ENCODE assay signal across 9 cellular contexts in the genomic region with DNA sequence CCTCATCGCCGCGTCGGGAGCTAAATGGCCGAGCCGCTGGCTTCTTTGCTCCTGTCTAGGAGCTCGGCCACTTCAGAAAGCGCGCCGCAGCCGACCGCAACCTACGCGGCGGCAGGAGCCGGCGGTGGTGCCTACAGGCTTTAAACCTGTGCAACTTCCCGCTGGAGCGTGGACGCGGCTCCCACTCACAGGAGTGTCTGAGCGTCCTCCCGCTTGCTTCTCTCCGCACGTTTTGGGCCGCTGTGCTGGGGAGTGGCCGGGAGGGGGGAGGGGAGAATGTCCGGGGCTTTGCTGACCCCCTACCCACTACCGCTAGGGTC. TPM values are rescaled to one million over a fixed set of nuclear protein-coding genes. Genes with fewer than 3 reads are reported as not detected.
DNase-seq lines count a peak whose midpoint lies in the region; ATAC-seq and FAIRE-seq lines count a peak whose summit lies in the region.
"Had no signal": no experiment of that assay in that cellular context is flagged by ENCODE, and none has a peak within 500 bp of the region (broad histone marks: within the 10 kb centered on the region; RNA-seq: fewer than 3 reads in every experiment).

No MANE protein-coding gene starts in this region.

- ATAC-seq in effector memory CD8-positive, alpha-beta T cell (replicated peaks) = peak; percentile 18
- ATAC-seq in naive thymus-derived CD8-positive, alpha-beta T cell = peak; percentile 13 to 21
- ATAC-seq: left colon had no signal

- peaks cover 23 to 42% of the 10 kb centered on the region in 2 donors for H3K27me3 Mint-ChIP-seq in effector memory CD8-positive, alpha-beta T cell
- H3K27me3 Mint-ChIP-seq in naive thymus-derived CD8-positive, alpha-beta T cell = peaks cover 14 to 58% (median 30%) of the 10 kb centered on the region in 5 donors

- POLR2A ChIA-PET in naive thymus-derived CD8-positive, alpha-beta T cell (lab: Charles Lee) = no interaction called here

- FAIRE-seq in RCC 7860 (lab: Jason Lieb, UNC) = no peak

- H3K4me3 Mint-ChIP-seq in effector memory CD8-positive, alpha-beta T cell = peak overlapping the region; percentile 61 to 73
- H3K4me3 Mint-ChIP-seq in naive thymus-derived CD8-positive, alpha-beta T cell = peak overlapping the region in 9 of 10 donors; percentile 32 to 73 (median 60)

- peaks cover 0 to 7% of the 10 kb centered on the region in 2 donors for H3K4me1 Mint-ChIP-seq in effector memory CD8-positive, alpha-beta T cell (ENCODE audit: low read depth in 2 of 2)
- peaks cover 0 to 2% (median under 1%) of the 10 kb centered on the region in 4 donors for H3K4me1 Mint-ChIP-seq in naive thymus-derived CD8-positive, alpha-beta T cell

- no peaks in the 10 kb centered on the region for H3K9me3 Mint-ChIP-seq in effector memory CD8-positive, alpha-beta T cell
- H3K9me3 Mint-ChIP-seq in naive thymus-derived CD8-positive, alpha-beta T cell = no peaks in the 10 kb centered on the region

- H3K36me3 Mint-ChIP-seq in effector memory CD8-positive, alpha-beta T cell (ENCODE audit: insufficient read depth) = no peaks in the 10 kb centered on the region
- H3K36me3 Mint-ChIP-seq in naive thymus-derived CD8-positive, alpha-beta T cell = peaks cover 0 to 5% (median 0%) of the 10 kb centered on the region in 3 donors

- no peak overlapping the region for H3K27ac Mint-ChIP-seq in effector memory CD8-positive, alpha-beta T cell
- H3K27ac Mint-ChIP-seq in naive thymus-derived CD8-positive, alpha-beta T cell = no peak overlapping the region

- DNase-seq in stimulated activated CD4-positive, alpha-beta T cell treated with anti-CD3 and anti-CD28 coated beads, Interleukin-4, amount 100 ng/mL, for 1 hour = peak; percentile 7
- no peak for DNase-seq in stimulated activated CD4-positive, alpha-beta T cell treated with anti-CD3 and anti-CD28 coated beads, Interleukin-4, amount 100 ng/mL, for 24 hours
- DNase-seq in effector memory CD8-positive, alpha-beta T cell = no peak
- no peak for DNase-seq in naive thymus-derived CD8-positive, alpha-beta T cell
- no peak for DNase-seq in RCC 7860 (ENCODE audit: low spot score)
- DNase-seq in activated CD8-positive, alpha-beta memory T cell treated with anti-CD3 and anti-CD28 coated beads, Interleukin-2, amount 50 U/mL, for 4 hours = no peak
- DNase-seq in putamen (ENCODE audit: low spot score) = no peak
- DNase-seq in HuH-7.5 (ENCODE audit: low spot score) = no peak

RNA-seq across cellular contexts. Expression of a gene that starts 1.0 kb away (rescaled TPM):
- total RNA-seq in naive thymus-derived CD8-positive, alpha-beta T cell = under 1 TPM; 0.52 to 0.81 TPM
- polyA plus RNA-seq in naive thymus-derived CD8-positive, alpha-beta T cell = 1 to 10 TPM in 1 of 3 donors, under 1 TPM in 2; 0.09 to 2.6 (median 0.51) TPM
